In genomic region chr13:33184530-33184929, GRCh38 we compare ENCODE assay signal across 13 cellular contexts.
DNase-seq lines count a peak whose midpoint lies in the region; TF ChIP-seq lines count a peak whose summit lies in the region.
"Had no signal": no experiment of that assay in that cellular context is flagged by ENCODE, and none has a peak within 500 bp of the region (broad histone marks: within the 10 kb centered on the region; RNA-seq: fewer than 3 reads in every experiment).

No MANE protein-coding gene starts in this region.

- no peaks in the 10 kb centered on the region for H3K79me2 ChIP-seq in Karpas-422 (ENCODE audit: low read length)

- WGBS in mesenchymal stem cell: no CpG with 5 or more reads among the region's 2 CpGs

- H3K27ac ChIP-seq in SJCRH30 (0 out of 2 replicates have a peak overlapping the region, but pooled peaks have one; percentile 10), brain microvascular endothelial cell (peak overlapping the region; percentile 96), mesenchymal stem cell (ENCODE audit: low read length, poor library complexity, severe bottlenecking) (no peak overlapping the region), Karpas-422 (ENCODE audit: low read length) (no peak overlapping the region)

- in situ Hi-C loops in brain microvascular endothelial cell (cut with HindIII; ENCODE audit: low pct_ligation_motif_present, low sequenced_read_pairs): no loop called here

- no peak overlapping the region for H2BK15ac ChIP-seq in mesenchymal stem cell (ENCODE audit: low read depth, poor library complexity, severe bottlenecking)

- no peak overlapping the region for H4K91ac ChIP-seq in mesenchymal stem cell (ENCODE audit: low read length)

- POLR2A ChIA-PET in HEK293T (lab: Yijun Ruan, JAX): no interaction called here

- no peak overlapping the region for H3K4ac ChIP-seq in mesenchymal stem cell (ENCODE audit: low read depth in 1 of 2, low read length in 2 of 2)

- no peaks in the 10 kb centered on the region for H3K9me2 ChIP-seq in Karpas-422 (replicated peaks; ENCODE audit: insufficient read depth, low read length)

- H3K36me3 ChIP-seq in SJCRH30 (no peaks in the 10 kb centered on the region), brain microvascular endothelial cell (replicated peaks) (peaks cover 19% of the 10 kb centered on the region), mesenchymal stem cell (ENCODE audit: control insufficient read depth in 1 of 2, insufficient read depth in 2 of 2, low read depth in 1 of 2, low read length in 2 of 2) (peaks cover 0 to 5% of the 10 kb centered on the region in 2 experiments), skeletal muscle satellite cell (ENCODE audit: insufficient read depth, low read length) (peaks cover 59% of the 10 kb centered on the region), Karpas-422 (ENCODE audit: insufficient read depth, low read length) (no peaks in the 10 kb centered on the region)

- H3K9ac ChIP-seq in mesenchymal stem cell (ENCODE audit: low read length): no peak overlapping the region
- peak overlapping the region; percentile 57 for H3K9ac ChIP-seq in skeletal muscle satellite cell (ENCODE audit: low read depth, low read length)
- H3K9ac ChIP-seq in Karpas-422 (ENCODE audit: low read length): no peak overlapping the region

- no peak overlapping the region for H3K18ac ChIP-seq in mesenchymal stem cell (ENCODE audit: low read depth in 1 of 2, low read length in 2 of 2)

- no peaks in the 10 kb centered on the region for H4K20me1 ChIP-seq in Karpas-422 (ENCODE audit: insufficient read depth, low read depth, low read length)

- no peak overlapping the region for H2BK5ac ChIP-seq in mesenchymal stem cell (ENCODE audit: low read depth, low read length, poor library complexity, severe bottlenecking)

- H3K9me3 ChIP-seq in SJCRH30 (replicated peaks) (no peaks in the 10 kb centered on the region), mesenchymal stem cell (ENCODE audit: control insufficient read depth, low read length) (no peaks in the 10 kb centered on the region), skeletal muscle satellite cell (replicated peaks; ENCODE audit: low read length) (no peaks in the 10 kb centered on the region), Karpas-422 (ENCODE audit: low read length) (no peaks in the 10 kb centered on the region)

- CTCF ChIA-PET in HEK293T (lab: Yijun Ruan, JAX): no interaction called here

- H3K4me3 ChIP-seq in SJCRH30 (no peak overlapping the region), brain microvascular endothelial cell (ENCODE audit: low read depth, low read length) (no peak overlapping the region), mesenchymal stem cell (ENCODE audit: insufficient read depth in 1 of 2, low read depth in 1 of 2, low read length in 2 of 2) (no peak overlapping the region), skeletal muscle satellite cell (ENCODE audit: low read length) (no peak overlapping the region), Karpas-422 (ENCODE audit: low read length) (no peak overlapping the region)

- no peak overlapping the region for H3K23ac ChIP-seq in mesenchymal stem cell (ENCODE audit: low read length in 2 of 2)

- H3K4me2 ChIP-seq in mesenchymal stem cell (ENCODE audit: low read length, poor library complexity, severe bottlenecking) (no peak overlapping the region), skeletal muscle satellite cell (ENCODE audit: low read length) (no peak overlapping the region), Karpas-422 (ENCODE audit: low read depth, low read length, poor library complexity, severe bottlenecking) (no peak overlapping the region)

- TF ChIP-seq CTCF in brain microvascular endothelial cell (IDR thresholded peaks at IDR 0.05; ENCODE audit: low read depth, low read length, missing control alignments): no peak

- H3K27me3 ChIP-seq in SJCRH30: no peaks in the 10 kb centered on the region
- no peaks in the 10 kb centered on the region for H3K27me3 ChIP-seq in brain microvascular endothelial cell (replicated peaks)
- H3K27me3 ChIP-seq in mesenchymal stem cell (ENCODE audit: control insufficient read depth in 1 of 2, insufficient read depth in 1 of 2, low read length in 2 of 2): no peaks in the 10 kb centered on the region
- H3K27me3 ChIP-seq in skeletal muscle satellite cell (ENCODE audit: control insufficient read depth, insufficient read depth, low read length): no peaks in the 10 kb centered on the region
- no peaks in the 10 kb centered on the region for H3K27me3 ChIP-seq in Karpas-422 (ENCODE audit: low read length)

- H3K4me1 ChIP-seq in SJCRH30 (peaks cover 10% of the 10 kb centered on the region; the same call in 1 of the 2 replicates), mesenchymal stem cell (ENCODE audit: control insufficient read depth, insufficient read depth, low read depth, low read length) (peaks cover 26% of the 10 kb centered on the region), skeletal muscle satellite cell (ENCODE audit: control insufficient read depth, insufficient read depth, low read length) (peaks cover 71% of the 10 kb centered on the region), Karpas-422 (ENCODE audit: low read length) (no peaks in the 10 kb centered on the region)

- DNase-seq in SJCRH30 (no peak), brain microvascular endothelial cell (no peak), mesenchymal stem cell (peak; percentile 43), HEK293T (ENCODE audit: extremely low spot score) (no peak), Karpas-422 (no peak), SHP77 treated with DMSO at 0.1 percent for 48 hours (lab: John Stamatoyannopoulos, UW) (no peak)
- DNase-seq: CD8-positive, alpha-beta memory T cell; MV-4-11; NCI-H1417 treated with DMSO at 0.1 percent for 48 hours; NCI-H2029; NCI-H2171 treated with DMSO at 0.1 percent for 48 hours; NCI-H510A had no signal

- no peak overlapping the region for H2AK5ac ChIP-seq in mesenchymal stem cell (ENCODE audit: low read length, severe bottlenecking)

- H2BK12ac ChIP-seq in mesenchymal stem cell (ENCODE audit: low read length in 2 of 2): no peak overlapping the region

- H3K14ac ChIP-seq in mesenchymal stem cell (ENCODE audit: low read length in 2 of 2): no peak overlapping the region

- no peak overlapping the region for H2BK120ac ChIP-seq in mesenchymal stem cell (ENCODE audit: low read depth, low read length)

- H4K8ac ChIP-seq in mesenchymal stem cell (ENCODE audit: low read length): no peak overlapping the region

- no peak overlapping the region for H2AFZ ChIP-seq in mesenchymal stem cell (ENCODE audit: low read depth, low read length)
- H2AFZ ChIP-seq in Karpas-422 (ENCODE audit: low read length): no peak overlapping the region

- H3K79me1 ChIP-seq in mesenchymal stem cell (replicated peaks; ENCODE audit: low read length, poor library complexity, severe bottlenecking): peaks cover 13% of the 10 kb centered on the region

TF ChIP-seq in HEK293T, 16 proteins besides CTCF, POLR2A, EP300 and RAD21:
- TF ChIP-seq ARNT (IDR thresholded peaks at IDR 0.05) (no peak), CTBP1 (IDR thresholded peaks at IDR 0.05; ENCODE audit: borderline replicate concordance) (no peak), PKNOX1 (IDR thresholded peaks at IDR 0.05) (no peak), L3MBTL2 (conservative IDR thresholded peaks at IDR 0.05) (no peak), LEF1 (IDR thresholded peaks at IDR 0.05; ENCODE audit: borderline replicate concordance) (no peak), SUZ12 (IDR thresholded peaks at IDR 0.05) (no peak), ELF4 (IDR thresholded peaks at IDR 0.05) (no peak), NFRKB (IDR thresholded peaks at IDR 0.05) (no peak), FOXM1 (IDR thresholded peaks at IDR 0.05; ENCODE audit: borderline replicate concordance) (no peak), TARDBP (IDR thresholded peaks at IDR 0.05) (no peak), SP1 (IDR thresholded peaks at IDR 0.05) (no peak), HDGF (IDR thresholded peaks at IDR 0.05; ENCODE audit: borderline replicate concordance) (no peak)

Comparison
In these comparisons a context has a peak if more than half of its experiments do, and no peak if none do; other contexts are left out.
1. H3K27ac ChIP-seq: peak in SJCRH30 (single experiment) and brain microvascular endothelial cell (single experiment); none in mesenchymal stem cell (single experiment) and Karpas-422 (single experiment).